Comparison of ENCODE assay signal across 8 cellular contexts in genomic region chr19:1064661-1065605, GRCh38. TPM values are rescaled to one million over a fixed set of nuclear protein-coding genes. Genes with fewer than 3 reads are reported as not detected.
DNase-seq lines count a peak whose midpoint lies in the region; ATAC-seq and TF ChIP-seq lines count a peak whose summit lies in the region.

No MANE protein-coding gene starts in this region.

- H3K4me1 ChIP-seq in endodermal cell (ENCODE audit: control insufficient read depth, insufficient read depth, low read length) (peaks cover 5% of the 10 kb centered on the region), tibial nerve (peaks cover 0 to 46% (median 17%) of the 10 kb centered on the region in 4 donors)

- H3K9me3 Mint-ChIP-seq in activated CD8-positive, alpha-beta T cell treated with anti-CD3 and anti-CD28 coated beads, Interleukin-2, amount 10 ng/mL, durations not matched to agents 7 days and 5 days (ENCODE audit: insufficient read depth) = no peaks in the 10 kb centered on the region
- H3K9me3 Mint-ChIP-seq in endodermal cell = no peaks in the 10 kb centered on the region

- H3K27me3 Mint-ChIP-seq in activated CD8-positive, alpha-beta T cell treated with anti-CD3 and anti-CD28 coated beads, Interleukin-2, amount 10 ng/mL, durations not matched to agents 7 days and 5 days (ENCODE audit: low read depth) = no peaks in the 10 kb centered on the region
- H3K27me3 Mint-ChIP-seq in endodermal cell (ENCODE audit: insufficient read depth) = peaks cover 38% of the 10 kb centered on the region

- no peaks in the 10 kb centered on the region for H3K9me3 ChIP-seq in endodermal cell (ENCODE audit: control insufficient read depth, low read length)
- H3K9me3 ChIP-seq in tibial nerve = peaks cover 0 to 14% (median 0%) of the 10 kb centered on the region in 4 donors

- H3K27ac ChIP-seq in endodermal cell (ENCODE audit: low read depth, low read length) (no peak overlapping the region), tibial nerve (no peak overlapping the region)

- no peak for TF ChIP-seq EP300 in tibial nerve (IDR thresholded peaks at IDR 0.05)

- peaks cover 31% of the 10 kb centered on the region for H3K36me3 Mint-ChIP-seq in activated CD8-positive, alpha-beta T cell treated with anti-CD3 and anti-CD28 coated beads, Interleukin-2, amount 10 ng/mL, durations not matched to agents 7 days and 5 days (ENCODE audit: low read depth)
- no peaks in the 10 kb centered on the region for H3K36me3 Mint-ChIP-seq in endodermal cell (ENCODE audit: low read depth)

- TF ChIP-seq POLR2A in tibial nerve (IDR thresholded peaks at IDR 0.05) = no peak

- 13 to 14% methylated on average over 46 to 60 of the region's 60 CpGs for whole genome bisulfite sequencing in endodermal cell (ENCODE audit: insufficient coverage in 1 of 2, insufficient read length in 1 of 2), 2 experiments
- 10 to 14% methylated on average over 32 to 56 of the region's 60 CpGs for WGBS in tibial nerve, 2 donors

- DNase-seq in NCI-H146 (lab: John Stamatoyannopoulos, UW) (peak; percentile 38), NCI-H146 treated with DMSO at 0.1 percent for 48 hours (lab: John Stamatoyannopoulos, UW; ENCODE audit: unreplicated experiment) (no peak), NCI-H1105 treated with DMSO at 0.1 percent for 48 hours (lab: John Stamatoyannopoulos, UW) (peak; percentile 54), endodermal cell (peak; percentile 91), mucosa of gallbladder (ENCODE audit: low spot score) (peak; percentile 62), tibial nerve (ENCODE audit: low spot score in 2 of 2) (peak in 1 of 2 donors; percentile 53)
- DNase-seq in activated CD8-positive, alpha-beta T cell treated with anti-CD3 and anti-CD28 coated beads, Interleukin-2, amount 10 ng/mL, durations not matched to agents 7 days and 5 days = peak; percentile 77

- H3K9ac ChIP-seq in endodermal cell (ENCODE audit: extremely low read depth, low read length, poor library complexity, severe bottlenecking) = no peak overlapping the region

- H3K36me3 ChIP-seq in endodermal cell (ENCODE audit: control insufficient read depth, insufficient read depth, low read length) (no peaks in the 10 kb centered on the region), tibial nerve (no peaks in the 10 kb centered on the region)

- peaks cover 48% of the 10 kb centered on the region for H3K4me1 Mint-ChIP-seq in activated CD8-positive, alpha-beta T cell treated with anti-CD3 and anti-CD28 coated beads, Interleukin-2, amount 10 ng/mL, durations not matched to agents 7 days and 5 days (ENCODE audit: low read depth)
- peaks cover 5% of the 10 kb centered on the region for H3K4me1 Mint-ChIP-seq in endodermal cell

- H3K27me3 ChIP-seq in endodermal cell (ENCODE audit: control insufficient read depth, insufficient read depth, low read length, poor library complexity, severe bottlenecking) (peaks cover 55% of the 10 kb centered on the region), tibial nerve (peaks cover under 1 to 47% of the 10 kb centered on the region in 2 donors)

- POLR2A ChIA-PET in activated CD8-positive, alpha-beta T cell treated with anti-CD3 and anti-CD28 coated beads, Interleukin-2, amount 10 ng/mL, durations not matched to agents 7 days and 5 days (lab: Charles Lee) = interaction anchor here (0.8 to 5.5 kb wide), 4 partner anchors 14 to 25 kb away, joined by 3 to 113 read pairs (median 8); partner anchors contain the start of gene ABCA7

- no peak overlapping the region for H3K4me3 ChIP-seq in endodermal cell (ENCODE audit: low read length)
- H3K4me3 ChIP-seq in tibial nerve = no peak overlapping the region

- peak; percentile 90 for TF ChIP-seq CTCF in endodermal cell (conservative IDR thresholded peaks at IDR 0.05)
- TF ChIP-seq CTCF in tibial nerve (IDR thresholded peaks at IDR 0.05) = peak; percentile 64 to 86 (median 78)

- peak overlapping the region; percentile 74 for H3K27ac Mint-ChIP-seq in activated CD8-positive, alpha-beta T cell treated with anti-CD3 and anti-CD28 coated beads, Interleukin-2, amount 10 ng/mL, durations not matched to agents 7 days and 5 days
- peak overlapping the region; percentile 82 for H3K27ac Mint-ChIP-seq in endodermal cell

- peak overlapping the region; percentile 19 for H3K4me3 Mint-ChIP-seq in activated CD8-positive, alpha-beta T cell treated with anti-CD3 and anti-CD28 coated beads, Interleukin-2, amount 10 ng/mL, durations not matched to agents 7 days and 5 days
- peak overlapping the region; percentile 49 for H3K4me3 Mint-ChIP-seq in endodermal cell

- peak; percentile 38 for ATAC-seq in activated CD8-positive, alpha-beta T cell treated with anti-CD3 and anti-CD28 coated beads, Interleukin-2, amount 10 ng/mL, durations not matched to agents 7 days and 5 days
- no peak for ATAC-seq in GM19455 (IDR thresholded peaks at IDR 0.05; ENCODE audit: unreplicated experiment)

- CTCF ChIA-PET in activated CD8-positive, alpha-beta T cell treated with anti-CD3 and anti-CD28 coated beads, Interleukin-2, amount 10 ng/mL, durations not matched to agents 7 days and 5 days (lab: Charles Lee) = interaction anchor here (0.9 to 4.8 kb wide), 18 partner anchors 10 to 179 kb away, joined by 3 to 33 read pairs (median 5); partner anchors contain the start of gene ABCA7

RNA-seq across cellular contexts. Expression of gene ARHGAP45, which starts 2.0 kb away (rescaled TPM):
- total RNA-seq in activated CD8-positive, alpha-beta T cell treated with anti-CD3 and anti-CD28 coated beads, Interleukin-2, amount 10 ng/mL, durations not matched to agents 7 days and 5 days = 100 to 1,000 TPM; 433 to 445 TPM
- total RNA-seq in endodermal cell = 10 to 100 TPM; 14.8 to 17.1 TPM
- 5.9 TPM for polyA plus RNA-seq in endodermal cell (2013, experiment 1 of 2)
- 4.8 TPM for polyA plus RNA-seq in endodermal cell (2013, experiment 2 of 2)
- 42.4 TPM for total RNA-seq in mucosa of gallbladder
- total RNA-seq in tibial nerve = 10 to 100 TPM; 28.4 to 66.9 (median 38.6) TPM

RNA-seq across cellular contexts. Expression of gene ABCA7, which starts 25.0 kb away (rescaled TPM):
- 10 to 100 TPM; 76.6 to 77.5 TPM for total RNA-seq in activated CD8-positive, alpha-beta T cell treated with anti-CD3 and anti-CD28 coated beads, Interleukin-2, amount 10 ng/mL, durations not matched to agents 7 days and 5 days
- total RNA-seq in endodermal cell (10 to 100 TPM; 67.2 to 68.7 TPM), mucosa of gallbladder (49.0 TPM), tibial nerve (10 to 100 TPM in 3 of 4 donors, 1 to 10 TPM in 1; 9.6 to 25.8 (median 13.7) TPM)
- 16.2 TPM for polyA plus RNA-seq in endodermal cell (2013, experiment 1 of 2)
- 16.2 TPM for polyA plus RNA-seq in endodermal cell (2013, experiment 2 of 2)

RNA-seq across cellular contexts. Expression of gene POLR2E, which starts 30.2 kb away (rescaled TPM):
- 100 to 1,000 TPM; 176 to 177 TPM for total RNA-seq in activated CD8-positive, alpha-beta T cell treated with anti-CD3 and anti-CD28 coated beads, Interleukin-2, amount 10 ng/mL, durations not matched to agents 7 days and 5 days
- total RNA-seq in endodermal cell (100 to 1,000 TPM; 225 to 254 TPM), mucosa of gallbladder (137 TPM), tibial nerve (100 to 1,000 TPM in 3 of 4 donors, 10 to 100 TPM in 1; 81.6 to 136 (median 121) TPM)
- 192 TPM for polyA plus RNA-seq in endodermal cell (2013, experiment 1 of 2)
- polyA plus RNA-seq in endodermal cell (2013, experiment 2 of 2) = 174 TPM

RNA-seq across cellular contexts. Expression of gene CNN2, which starts 38.5 kb away (rescaled TPM):
- total RNA-seq in activated CD8-positive, alpha-beta T cell treated with anti-CD3 and anti-CD28 coated beads, Interleukin-2, amount 10 ng/mL, durations not matched to agents 7 days and 5 days = 100 to 1,000 TPM; 417 to 455 TPM
- total RNA-seq in endodermal cell (100 to 1,000 TPM; 426 to 469 TPM), mucosa of gallbladder (104 TPM), tibial nerve (100 to 1,000 TPM in 1 of 4 donors, 10 to 100 TPM in 3; 69.9 to 122 (median 79.4) TPM)
- 225 TPM for polyA plus RNA-seq in endodermal cell (2013, experiment 1 of 2)
- polyA plus RNA-seq in endodermal cell (2013, experiment 2 of 2) = 200 TPM

RNA-seq across cellular contexts. Expression of gene GPX4, which starts 38.9 kb away (rescaled TPM):
- total RNA-seq in activated CD8-positive, alpha-beta T cell treated with anti-CD3 and anti-CD28 coated beads, Interleukin-2, amount 10 ng/mL, durations not matched to agents 7 days and 5 days = 100 to 1,000 TPM; 174 to 177 TPM
- total RNA-seq in endodermal cell (100 to 1,000 TPM; 331 to 449 TPM), mucosa of gallbladder (294 TPM), tibial nerve (100 to 1,000 TPM; 337 to 518 (median 493) TPM)
- 418 TPM for polyA plus RNA-seq in endodermal cell (2013, experiment 1 of 2)
- 416 TPM for polyA plus RNA-seq in endodermal cell (2013, experiment 2 of 2)
